11 cellular contexts compared by ENCODE assay signal in the genomic region with DNA sequence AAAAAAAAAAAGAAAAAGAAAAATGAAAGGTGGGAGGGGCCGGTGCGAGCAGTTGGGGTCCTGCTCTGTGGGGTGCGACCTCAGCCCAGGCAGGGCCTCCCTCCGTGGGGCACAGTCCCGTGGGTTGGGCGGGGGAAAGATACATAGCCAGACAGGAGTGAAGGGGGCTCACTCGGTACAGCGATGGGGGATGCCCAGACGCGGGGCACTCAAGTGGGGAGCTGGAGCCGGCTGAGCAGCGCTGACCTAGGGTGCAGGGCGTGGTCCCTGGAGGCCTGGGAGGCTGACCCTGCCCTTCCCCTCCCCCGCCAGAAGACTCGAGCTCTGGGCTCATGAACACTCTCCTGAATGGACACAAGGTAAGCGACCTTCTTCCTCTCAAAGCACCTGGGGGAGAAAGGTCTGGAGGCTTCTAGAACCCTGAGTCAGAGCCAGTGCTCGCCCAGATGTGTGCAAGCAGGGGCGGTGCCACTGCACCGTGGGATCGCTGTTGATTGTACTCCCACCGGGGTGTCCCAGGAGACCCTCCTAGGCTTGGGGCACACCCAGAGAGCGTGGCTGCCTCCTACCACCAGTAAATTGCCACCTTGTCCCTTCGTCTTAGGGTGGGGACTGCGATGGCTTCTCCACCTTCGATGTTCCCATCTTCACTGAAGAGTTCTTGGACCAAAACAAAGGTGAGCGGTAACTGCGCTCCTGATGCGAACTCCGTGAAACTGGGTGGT. TPM values are rescaled to one million over a fixed set of nuclear protein-coding genes. Genes with fewer than 3 reads are reported as not detected.
DNase-seq lines count a peak whose midpoint lies in the region; ATAC-seq, FAIRE-seq and TF ChIP-seq lines count a peak whose summit lies in the region.
"Had no signal": no experiment of that assay in that cellular context is flagged by ENCODE, and none has a peak within 500 bp of the region (broad histone marks: within the 10 kb centered on the region; RNA-seq: fewer than 3 reads in every experiment).

No MANE protein-coding gene starts in this region.

- H3K4me2 ChIP-seq in OCI-LY7 (ENCODE audit: low read length) = peak overlapping the region; percentile 18; the same call in 1 of the 2 replicates
- no peak overlapping the region for H3K4me2 ChIP-seq in osteoblast (ENCODE audit: insufficient read depth, low read length)

- no peaks in the 10 kb centered on the region for H3K9me2 ChIP-seq in OCI-LY7 (ENCODE audit: insufficient read depth, low read length)

- no peak overlapping the region for H2AFZ ChIP-seq in OCI-LY7 (ENCODE audit: low read length)
- H2AFZ ChIP-seq in osteoblast (ENCODE audit: low read length) = no peak overlapping the region

- no peak for ATAC-seq in GM19324 (IDR thresholded peaks at IDR 0.05; ENCODE audit: low FRiP score, unreplicated experiment)
- ATAC-seq: activated CD4-positive, CD25-positive, alpha-beta regulatory T cell treated with anti-CD3 and anti-CD28 coated beads, Interleukin-2, amount 50 U/mL, for 24 hours had no signal

- CTCF ChIA-PET in AG04449 (lab: Yijun Ruan, JAX) = interaction anchor here (2.0 to 2.5 kb wide), 2 partner anchors 31 to 564 kb away, joined by 4 to 12 read pairs; no protein-coding TSS in a partner anchor
- CTCF ChIA-PET in OCI-LY7 (lab: Charles Lee; ENCODE audit: unreplicated experiment) = no interaction called here

- TF ChIP-seq CTCF in AG04449 (IDR thresholded peaks at IDR 0.05; ENCODE audit: insufficient read depth, low read length, missing control alignments) = no peak
- TF ChIP-seq CTCF in OCI-LY7 (conservative IDR thresholded peaks at IDR 0.05; ENCODE audit: low read length) = no peak
- no peak for TF ChIP-seq CTCF in fibroblast of villous mesenchyme (IDR thresholded peaks at IDR 0.05; ENCODE audit: insufficient read depth, low read depth, low read length)
- TF ChIP-seq CTCF in osteoblast (IDR thresholded peaks at IDR 0.05; ENCODE audit: extremely low read depth, low read depth, low read length) = no peak

- no peak for FAIRE-seq in small intestine (lab: Jason Lieb, UNC)
- FAIRE-seq: pancreas had no signal

- H3K9me3 ChIP-seq in OCI-LY7 (ENCODE audit: low read length) (no peaks in the 10 kb centered on the region), osteoblast (ENCODE audit: low read depth, low read length) (no peaks in the 10 kb centered on the region), small intestine (ENCODE audit: control insufficient read depth, low read depth) (no peaks in the 10 kb centered on the region)
- H3K9me3 ChIP-seq: pancreas had no signal

- H3K27ac ChIP-seq in OCI-LY7 (ENCODE audit: low read depth, low read length, poor library complexity, severe bottlenecking) (no peak overlapping the region), osteoblast (ENCODE audit: low read depth, low read length) (no peak overlapping the region), small intestine (ENCODE audit: low read depth in 1 of 2, low read length in 1 of 2) (peak overlapping the region in 1 of 2 donors; percentile 6)
- H3K27ac ChIP-seq: pancreas had no signal

- H3K4me3 ChIP-seq in AG04449 (ENCODE audit: low read depth, low read length) (peak overlapping the region; percentile 25; the same call in 1 of the 2 replicates), OCI-LY7 (ENCODE audit: low read depth, low read length, poor library complexity, severe bottlenecking) (no peak overlapping the region), fibroblast of villous mesenchyme (ENCODE audit: low read depth, low read length) (peak overlapping the region; percentile 34), osteoblast (ENCODE audit: insufficient read depth, low read length) (no peak overlapping the region), small intestine (ENCODE audit: low read depth in 1 of 2, low read length in 2 of 2) (peak overlapping the region in 1 of 2 donors; percentile 4)

- H3K36me3 ChIP-seq in OCI-LY7 (ENCODE audit: insufficient read depth, low read length) (peaks cover 25% of the 10 kb centered on the region), osteoblast (ENCODE audit: insufficient read depth, low read length) (peaks cover 11% of the 10 kb centered on the region), small intestine (ENCODE audit: control insufficient read depth in 2 of 2, insufficient read depth in 2 of 2, low read length in 2 of 2) (no peaks in the 10 kb centered on the region)
- H3K36me3 ChIP-seq: pancreas had no signal

- POLR2A ChIA-PET in AG04449 (lab: Yijun Ruan, JAX) = no interaction called here
- POLR2A ChIA-PET in OCI-LY7 (lab: Charles Lee) = no interaction called here

- no peaks in the 10 kb centered on the region for H4K20me1 ChIP-seq in OCI-LY7 (ENCODE audit: insufficient read depth, low read length)
- H4K20me1 ChIP-seq in osteoblast (ENCODE audit: insufficient read depth, low read length) = no peaks in the 10 kb centered on the region

- peaks cover 6% of the 10 kb centered on the region for H3K4me1 ChIP-seq in OCI-LY7 (ENCODE audit: insufficient read depth, low read length, poor library complexity, severe bottlenecking)
- H3K4me1 ChIP-seq in osteoblast (ENCODE audit: insufficient read depth, low read length) = peaks cover 24% of the 10 kb centered on the region
- H3K4me1 ChIP-seq in small intestine (ENCODE audit: control insufficient read depth in 2 of 2, insufficient read depth in 1 of 2, low read depth in 1 of 2, low read length in 1 of 2) = peaks cover 0 to 4% of the 10 kb centered on the region in 2 donors
- H3K4me1 ChIP-seq: pancreas had no signal

- intact Hi-C loops in OCI-LY7 (cut with micrococcal nuclease; ENCODE audit: unreplicated experiment) = no loop called here

- no TSS peak for BruUV-seq in OCI-LY7 (replicated peaks; lab: Mats Ljungman, UMichigan)

- peaks cover 5% of the 10 kb centered on the region; the same call in 1 of the 2 replicates for H3K79me2 ChIP-seq in OCI-LY7 (ENCODE audit: insufficient read depth, low read depth, low read length)
- peaks cover 5% of the 10 kb centered on the region for H3K79me2 ChIP-seq in osteoblast (ENCODE audit: insufficient read depth, low read length)

- DNase-seq in AG04449 (ENCODE audit: low read depth, low spot score) = no peak
- DNase-seq in OCI-LY7 (ENCODE audit: low spot score) = no peak
- no peak for DNase-seq in fibroblast of villous mesenchyme (ENCODE audit: low read depth)
- DNase-seq in osteoblast (ENCODE audit: insufficient read length, low spot score, missing footprints) = peak; percentile 69
- no peak for DNase-seq in activated naive CD4-positive, alpha-beta T cell (lab: John Stamatoyannopoulos, UW)
- DNase-seq in small intestine = no peak
- DNase-seq in activated effector memory CD4-positive, alpha-beta T cell treated with Interleukin-2 at 50 U/mL for 16 hours = no peak
- DNase-seq: GOT3 had no signal

- H3K27me3 ChIP-seq in osteoblast (ENCODE audit: insufficient read depth, low read length) (no peaks in the 10 kb centered on the region), small intestine (ENCODE audit: control insufficient read depth in 2 of 2, insufficient read depth in 2 of 2, low read length in 2 of 2) (no peaks in the 10 kb centered on the region)
- H3K27me3 ChIP-seq: pancreas had no signal

- 68 to 78% (median 70%) methylated on average over 27 to 29 of the region's 29 CpGs for WGBS in small intestine, 3 donors

RNA-seq across cellular contexts. Expression of gene HMG20B, which starts 3.4 kb away (rescaled TPM):
- 105 and 119 TPM in 2 replicates for total RNA-seq in OCI-LY7 (2014; rRNA removed; shearing (Covaris generic))
- total RNA-seq in OCI-LY7 (2022) (91.0 and 108 TPM in 2 replicates), fibroblast of villous mesenchyme (72.5 and 124 TPM in 2 replicates), osteoblast (57.2 and 65.9 TPM in 2 replicates)
- 10 to 100 TPM; 70.4 to 82.1 (median 74.5) TPM for polyA plus RNA-seq in small intestine

RNA-seq across cellular contexts. Expression of gene GIPC3, which starts 9.2 kb away (rescaled TPM):
- total RNA-seq in OCI-LY7 (2014; rRNA removed; shearing (Covaris generic)) = not detected in 2 replicates
- total RNA-seq in OCI-LY7 (2022) (not detected in 2 replicates), fibroblast of villous mesenchyme (0.32 and 0.43 TPM in 2 replicates), osteoblast (under 0.01 TPM in 1 of 2 replicates, not detected in the other)
- 1 to 10 TPM in 1 of 3 donors, under 1 TPM in 1, not detected in 1; 0.54 to 1.1 TPM for polyA plus RNA-seq in small intestine

RNA-seq across cellular contexts. Expression of gene MFSD12, which starts 18.7 kb away (rescaled TPM):
- total RNA-seq in OCI-LY7 (2014; rRNA removed; shearing (Covaris generic)) = 74.4 and 79.4 TPM in 2 replicates
- 72.6 and 78.8 TPM in 2 replicates for total RNA-seq in OCI-LY7 (2022)
- 137 and 139 TPM in 2 replicates for total RNA-seq in fibroblast of villous mesenchyme
- total RNA-seq in osteoblast = 92.5 and 104 TPM in 2 replicates
- 10 to 100 TPM; 10.3 to 52.4 (median 11.6) TPM for polyA plus RNA-seq in small intestine

RNA-seq across cellular contexts. Expression of gene TBXA2R, which starts 30.6 kb away (rescaled TPM):
- total RNA-seq in OCI-LY7 (2014; rRNA removed; shearing (Covaris generic)) = not detected in 2 replicates
- not detected in 2 replicates for total RNA-seq in OCI-LY7 (2022)
- 4.3 and 4.8 TPM in 2 replicates for total RNA-seq in fibroblast of villous mesenchyme
- total RNA-seq in osteoblast = 1.4 and 1.5 TPM in 2 replicates
- polyA plus RNA-seq in small intestine = 1 to 10 TPM in 1 of 3 donors, not detected in 2; 2.1 TPM

RNA-seq across cellular contexts. Expression of gene TEKTIP1, which starts 37.1 kb away (rescaled TPM):
- 0.44 and 1.1 TPM in 2 replicates for total RNA-seq in OCI-LY7 (2014; rRNA removed; shearing (Covaris generic))
- 7.0 and 9.7 TPM in 2 replicates for total RNA-seq in OCI-LY7 (2022)
- total RNA-seq in fibroblast of villous mesenchyme = not detected in 2 replicates
- total RNA-seq in osteoblast = not detected in 2 replicates
- 1 to 10 TPM in 1 of 3 donors, under 1 TPM in 1, not detected in 1; 0.73 to 1.3 TPM for polyA plus RNA-seq in small intestine

Comparison
In these comparisons a context has a peak if more than half of its experiments do, and no peak if none do; other contexts are left out.
1. H3K4me3 ChIP-seq: peak in AG04449 (single experiment) and fibroblast of villous mesenchyme (single experiment); none in OCI-LY7 (single experiment) and osteoblast (single experiment).